11 cellular contexts compared by ENCODE assay signal in genomic region chr5:88676637-88677481, GRCh38.
DNase-seq lines count a peak whose midpoint lies in the region; ATAC-seq lines count a peak whose summit lies in the region.
"Had no signal": no experiment of that assay in that cellular context is flagged by ENCODE, and none has a peak within 500 bp of the region (broad histone marks: within the 10 kb centered on the region; RNA-seq: fewer than 3 reads in every experiment).

No MANE protein-coding gene starts in this region.

- no peak overlapping the region for H3K27ac ChIP-seq in HUES6 (ENCODE audit: low read depth, low read length)
- H3K27ac ChIP-seq: foreskin keratinocyte, skin epidermis had no signal

- peak overlapping the region; percentile 29 for H3K4me3 Mint-ChIP-seq in activated naive CD8-positive, alpha-beta T cell treated with anti-CD3 and anti-CD28 coated beads, Interleukin-2, amount 10 ng/mL, durations not matched to agents 7 days and 5 days
- H3K4me3 Mint-ChIP-seq in naive thymus-derived CD8-positive, alpha-beta T cell = peak overlapping the region in 9 of 10 donors; percentile 5 to 86 (median 58)

- peak; percentile 19 for DNase-seq in Caki2 (ENCODE audit: low read depth)
- DNase-seq in activated naive CD8-positive, alpha-beta T cell treated with anti-CD3 and anti-CD28 coated beads, Interleukin-2, amount 10 ng/mL, durations not matched to agents 7 days and 5 days = no peak
- no peak for DNase-seq in naive thymus-derived CD8-positive, alpha-beta T cell
- DNase-seq in NCI-H1092 treated with DMSO at 0.1 percent for 48 hours (lab: John Stamatoyannopoulos, UW) = no peak
- DNase-seq in SW480 (ENCODE audit: low spot score) = no peak
- no peak for DNase-seq in left cardiac atrium
- DNase-seq: foreskin keratinocyte, NCI-H226 had no signal

- H3K27ac Mint-ChIP-seq in activated naive CD8-positive, alpha-beta T cell treated with anti-CD3 and anti-CD28 coated beads, Interleukin-2, amount 10 ng/mL, durations not matched to agents 7 days and 5 days = no peak overlapping the region
- peak overlapping the region in 1 of 10 donors; percentile 53 for H3K27ac Mint-ChIP-seq in naive thymus-derived CD8-positive, alpha-beta T cell

- peaks cover 44% of the 10 kb centered on the region for H3K4me1 ChIP-seq in HUES6 (ENCODE audit: control insufficient read depth, insufficient read depth, low read length)
- H3K4me1 ChIP-seq: foreskin keratinocyte had no signal

- peaks cover 32% of the 10 kb centered on the region for H3K4me1 Mint-ChIP-seq in activated naive CD8-positive, alpha-beta T cell treated with anti-CD3 and anti-CD28 coated beads, Interleukin-2, amount 10 ng/mL, durations not matched to agents 7 days and 5 days
- peaks cover 22 to 43% (median 32%) of the 10 kb centered on the region in 4 donors for H3K4me1 Mint-ChIP-seq in naive thymus-derived CD8-positive, alpha-beta T cell

- H3K9me3 ChIP-seq in HUES6 (ENCODE audit: control insufficient read depth, insufficient read depth, low read depth, low read length) = no peaks in the 10 kb centered on the region

- H3K27me3 ChIP-seq in HUES6 (ENCODE audit: control insufficient read depth, insufficient read depth, low read length) = peaks cover 100% of the 10 kb centered on the region

- peaks cover 2% of the 10 kb centered on the region for H3K9me3 Mint-ChIP-seq in activated naive CD8-positive, alpha-beta T cell treated with anti-CD3 and anti-CD28 coated beads, Interleukin-2, amount 10 ng/mL, durations not matched to agents 7 days and 5 days
- peaks cover 0 to 29% (median 9%) of the 10 kb centered on the region in 9 donors for H3K9me3 Mint-ChIP-seq in naive thymus-derived CD8-positive, alpha-beta T cell

- H3K4me3 ChIP-seq in HUES6 (ENCODE audit: low read depth, low read length) = peak overlapping the region; percentile 66; the same call in 1 of the 2 replicates
- H3K4me3 ChIP-seq: lung had no signal

- POLR2A ChIA-PET in activated naive CD8-positive, alpha-beta T cell treated with anti-CD3 and anti-CD28 coated beads, Interleukin-2, amount 10 ng/mL, durations not matched to agents 7 days and 5 days (lab: Charles Lee) = no interaction called here
- POLR2A ChIA-PET in naive thymus-derived CD8-positive, alpha-beta T cell (lab: Charles Lee) = no interaction called here

- in situ Hi-C loops in Caki2 (cut with HindIII; ENCODE audit: low pct_unique_long_range_greater_than_20kb, low sequenced_read_pairs) = loop anchor here (25.0 kb wide), 1 partner anchor 540 kb away; no protein-coding TSS in a partner anchor

- no peak overlapping the region for H3K9ac ChIP-seq in HUES6 (ENCODE audit: low read length)

- peaks cover 3% of the 10 kb centered on the region for H3K36me3 Mint-ChIP-seq in activated naive CD8-positive, alpha-beta T cell treated with anti-CD3 and anti-CD28 coated beads, Interleukin-2, amount 10 ng/mL, durations not matched to agents 7 days and 5 days
- H3K36me3 Mint-ChIP-seq in naive thymus-derived CD8-positive, alpha-beta T cell = peaks cover 4 to 25% (median 13%) of the 10 kb centered on the region in 3 donors

- H3K27me3 Mint-ChIP-seq in activated naive CD8-positive, alpha-beta T cell treated with anti-CD3 and anti-CD28 coated beads, Interleukin-2, amount 10 ng/mL, durations not matched to agents 7 days and 5 days = peaks cover 86% of the 10 kb centered on the region
- H3K27me3 Mint-ChIP-seq in naive thymus-derived CD8-positive, alpha-beta T cell = peaks cover 53 to 100% (median 74%) of the 10 kb centered on the region in 5 donors

- intact Hi-C loops in left cardiac atrium (cut with DNase I) = loop anchor here in 1 of 2 donors (10.0 kb wide), 1 partner anchor 532 kb away; no protein-coding TSS in a partner anchor

- no peak for ATAC-seq in activated naive CD8-positive, alpha-beta T cell treated with anti-CD3 and anti-CD28 coated beads, Interleukin-2, amount 10 ng/mL, durations not matched to agents 7 days and 5 days (ENCODE audit: low read depth)
- no peak for ATAC-seq in naive thymus-derived CD8-positive, alpha-beta T cell
- no peak for ATAC-seq in left cardiac atrium
- ATAC-seq: foreskin keratinocyte had no signal

- H3K36me3 ChIP-seq in HUES6 (ENCODE audit: control insufficient read depth, insufficient read depth, low read length) = no peaks in the 10 kb centered on the region
